Comparison of ENCODE assay signal across 8 cellular contexts in the genomic region with DNA sequence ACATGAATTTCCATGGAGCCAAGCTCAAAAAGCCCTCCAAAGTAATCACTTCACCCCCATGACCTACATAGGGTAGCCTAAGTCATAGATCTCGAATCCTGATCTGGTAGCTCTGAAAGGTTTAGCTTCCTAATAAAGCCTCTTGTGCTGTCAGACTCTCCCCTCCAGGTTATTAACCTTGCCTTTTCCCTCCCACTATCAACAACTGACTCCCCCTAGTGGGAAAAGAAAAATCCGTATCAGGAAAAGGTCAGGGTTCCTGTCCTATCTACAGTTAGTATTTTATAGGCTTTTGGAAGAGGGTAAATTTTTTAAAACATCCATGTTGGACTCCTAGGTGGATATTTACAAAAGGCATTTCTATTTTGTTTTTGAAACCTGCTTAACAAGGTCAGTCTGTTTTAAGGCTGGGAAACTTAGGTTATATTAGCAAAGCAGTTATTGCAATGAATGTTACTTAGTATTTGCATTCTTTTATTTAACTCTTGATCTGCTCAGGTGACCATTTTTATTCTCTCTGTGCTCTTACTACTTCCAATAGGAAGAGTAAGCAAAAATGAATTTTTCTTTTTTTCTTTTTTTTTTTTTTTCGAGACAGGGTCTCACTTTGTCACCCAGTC. TPM values are rescaled to one million over a fixed set of nuclear protein-coding genes. Genes with fewer than 3 reads are reported as not detected.
A peak's percentile ranks its signal among the peaks of the same experiment; 100 is the strongest.
DNase-seq lines count a peak whose midpoint lies in the region; ATAC-seq, FAIRE-seq and TF ChIP-seq lines count a peak whose summit lies in the region.

No MANE protein-coding gene starts in this region.

- H3K27me3 ChIP-seq in dorsolateral prefrontal cortex, result no peaks in the 10 kb centered on the region

- peaks cover 56% of the 10 kb centered on the region for H3K4me1 ChIP-seq in mucosa of descending colon (ENCODE audit: low read depth)

- H3K9me3 ChIP-seq in mucosa of descending colon, result no peaks in the 10 kb centered on the region

- H3K4me3 ChIP-seq in dorsolateral prefrontal cortex (no peak overlapping the region), mucosa of descending colon (no peak overlapping the region)

- peak; percentile 12 for FAIRE-seq in RCC 7860 (lab: Jason Lieb, UNC)

- DNase-seq in DMS79 (lab: John Stamatoyannopoulos, UW) (peak; percentile 44), LHCN-M2 (ENCODE audit: low read depth) (peak; percentile 56), RCC 7860 (ENCODE audit: low spot score) (peak; percentile 20), dorsolateral prefrontal cortex (peak in 1 of 10 donors; percentile 23), mucosa of descending colon (peak in 1 of 3 donors; percentile 53), dedifferentiated amniotic fluid mesenchymal stem cell (ENCODE audit: extremely low spot score) (no peak), GM19238 (ENCODE audit: insufficient read length, low spot score) (no peak)

- ATAC-seq in mucosa of descending colon (peak; percentile 84), HG03025 (IDR thresholded peaks at IDR 0.05; ENCODE audit: low FRiP score, unreplicated experiment) (no peak)

- TF ChIP-seq CTCF in dorsolateral prefrontal cortex (IDR thresholded peaks at IDR 0.05 in 54 of 56, conservative IDR thresholded peaks at IDR 0.05 in 2 of 56; ENCODE audit: low read depth in 1 of 56, partially characterized antibody in 56 of 56) (peak in 55 of 56 donors; percentile 31 to 68 (median 55)), mucosa of descending colon (IDR thresholded peaks at IDR 0.05) (peak; percentile 36)

- intact Hi-C loops in dorsolateral prefrontal cortex (cut with DNase I), result no loop called here
- intact Hi-C loops in mucosa of descending colon (cut with DNase I, micrococcal nuclease), result no loop called here

- H3K36me3 ChIP-seq in mucosa of descending colon (ENCODE audit: low read depth), result no peaks in the 10 kb centered on the region

- H3K27ac ChIP-seq in dorsolateral prefrontal cortex, result peak overlapping the region in 5 of 59 donors; percentile 1 to 44 (median 25)

RNA-seq across cellular contexts. Expression of gene YY1, which starts 8.0 kb away (rescaled TPM):
- 28.4 and 31.9 TPM in 2 replicates for total RNA-seq in LHCN-M2 (2014; rRNA removed)
- 29.5 TPM for polyA plus RNA-seq in LHCN-M2 (2012)
- total RNA-seq in dorsolateral prefrontal cortex, result 10 to 100 TPM; 40.9 to 68.9 (median 52.3) TPM
- 10 to 100 TPM; 60.8 to 78.7 (median 72.9) TPM for total RNA-seq in mucosa of descending colon

RNA-seq across cellular contexts. Expression of gene SLC25A29, which starts 59.3 kb away (rescaled TPM):
- 23.4 and 43.4 TPM in 2 replicates for total RNA-seq in LHCN-M2 (2014; rRNA removed)
- 8.6 TPM for polyA plus RNA-seq in LHCN-M2 (2012)
- 100 to 1,000 TPM in 65 of 120 experiments, 10 to 100 TPM in 55; 58.8 to 204 (median 102) TPM for total RNA-seq in dorsolateral prefrontal cortex
- total RNA-seq in mucosa of descending colon, result 10 to 100 TPM; 19.6 to 28.2 (median 28.1) TPM

Comparison
In these comparisons a context has a peak if more than half of its experiments do, and no peak if none do; other contexts are left out.
1. DNase-seq: peak in DMS79 (single experiment), LHCN-M2 (single experiment) and RCC 7860 (single experiment); none in dedifferentiated amniotic fluid mesenchymal stem cell (single experiment) and GM19238 (single experiment).